1 cellular context compared by ENCODE assay signal in genomic region chr11:111793863-111794262, GRCh38.
TF ChIP-seq lines count a peak whose summit lies in the region.

No MANE protein-coding gene starts in this region.

TF ChIP-seq in SK-N-SH treated with all-trans-retinoic acid at 6 μM for 48 hours, 23 proteins besides CTCF, POLR2A, EP300 and RAD21 (continued from another document):
- TF ChIP-seq CSRNP3 (CRISPR knock-in tag; IDR thresholded peaks at IDR 0.05), result peak; percentile 66; the same call in 1 of the 2 replicates
- peak; percentile 89; the same call in 1 of the 2 replicates for TF ChIP-seq RARB (CRISPR knock-in tag; IDR thresholded peaks at IDR 0.05)
- peak; percentile 69 for TF ChIP-seq CREB5 (CRISPR knock-in tag; IDR thresholded peaks at IDR 0.05; ENCODE audit: low read depth)
